20 cellular contexts compared by ENCODE assay signal in genomic region chr15:101028321-101028720, GRCh38.
DNase-seq lines count a peak whose midpoint lies in the region; ATAC-seq, FAIRE-seq and TF ChIP-seq lines count a peak whose summit lies in the region.
"Had no signal": no experiment of that assay in that cellular context is flagged by ENCODE, and none has a peak within 500 bp of the region (broad histone marks: within the 10 kb centered on the region; RNA-seq: fewer than 3 reads in every experiment).

No MANE protein-coding gene starts in this region.

- ATAC-seq in left cardiac atrium (no peak), GM21723 (IDR thresholded peaks at IDR 0.05; ENCODE audit: unreplicated experiment) (no peak)
- ATAC-seq in activated T-helper 17 cell treated with anti-CD3 and anti-CD28 coated beads, Interleukin-2, amount 50 U/mL, for 72 hours (replicated peaks) = no peak
- ATAC-seq: GM12878, PC-3 had no signal

- no peak overlapping the region for H2AFZ ChIP-seq in astrocyte (ENCODE audit: low read depth, low read length)

- intact Hi-C loops in cardiac septum (cut with DNase I) (no loop called here), left cardiac atrium (cut with DNase I) (loop anchor here in 1 of 2 donors (5.0 kb wide), 1 partner anchor 54 kb away; no protein-coding TSS in a partner anchor), transverse colon (cut with DNase I; ENCODE audit: low total_unique reads) (no loop called here), Caco-2 (cut with micrococcal nuclease; ENCODE audit: unreplicated experiment) (no loop called here)

- no peak overlapping the region for H3K4me2 ChIP-seq in astrocyte (ENCODE audit: low read length)

- H3K27me3 Mint-ChIP-seq in astrocyte (ENCODE audit: low read depth, unreplicated experiment) = peaks cover 19% of the 10 kb centered on the region
- peaks cover 10% of the 10 kb centered on the region for H3K27me3 Mint-ChIP-seq in activated T-helper 17 cell treated with anti-CD3 and anti-CD28 coated beads, Interleukin-2, amount 50 U/mL, for 72 hours
- H3K27me3 Mint-ChIP-seq in Caco-2 (ENCODE audit: insufficient read depth, unreplicated experiment) = no peaks in the 10 kb centered on the region

- in situ Hi-C loops in transverse colon (cut with MboI; ENCODE audit: low pct_ligation_motif_present in 1 of 4, low pct_unique_long_range_greater_than_20kb in 1 of 4, low sequenced_read_pairs in 3 of 4) = no loop called here

- H3K4me1 ChIP-seq in astrocyte (ENCODE audit: insufficient read depth, low read length) (no peaks in the 10 kb centered on the region), transverse colon (no peaks in the 10 kb centered on the region), Caco-2 (no peaks in the 10 kb centered on the region)

- H3K9ac ChIP-seq in astrocyte (ENCODE audit: low read length) = no peak overlapping the region

- no peak overlapping the region for H3K27ac ChIP-seq in astrocyte (ENCODE audit: low read depth, low read length)
- H3K27ac ChIP-seq in transverse colon = no peak overlapping the region

- 76 to 87% methylated on average over 8 to 9 of the region's 9 CpGs for WGBS in transverse colon (ENCODE audit: low coverage in 1 of 2), 2 donors

- H3K36me3 Mint-ChIP-seq in astrocyte (ENCODE audit: low read depth, unreplicated experiment) (peaks cover 2% of the 10 kb centered on the region), Caco-2 (ENCODE audit: insufficient read depth, unreplicated experiment) (peaks cover 6% of the 10 kb centered on the region)
- no peaks in the 10 kb centered on the region for H3K36me3 Mint-ChIP-seq in activated T-helper 17 cell treated with anti-CD3 and anti-CD28 coated beads, Interleukin-2, amount 50 U/mL, for 72 hours (ENCODE audit: low read depth)

- no peaks in the 10 kb centered on the region for H3K27me3 ChIP-seq in astrocyte (ENCODE audit: insufficient read depth, low read length)
- no peaks in the 10 kb centered on the region for H3K27me3 ChIP-seq in transverse colon
- H3K27me3 ChIP-seq in Caco-2 (replicated peaks; ENCODE audit: control insufficient read depth, insufficient read depth, low read length) = no peaks in the 10 kb centered on the region

- no peak for FAIRE-seq in astrocyte (lab: Jason Lieb, UNC)
- FAIRE-seq: A204.1, GM12878, GM19239, HTR-8/SVneo had no signal

- TF ChIP-seq EP300 in transverse colon (IDR thresholded peaks at IDR 0.05; ENCODE audit: low read depth) = no peak

- POLR2A ChIA-PET in Caco-2 (lab: Charles Lee) = no interaction called here

- H3K4me3 ChIP-seq in astrocyte (ENCODE audit: insufficient read depth, low read depth, low read length) = no peak overlapping the region
- no peak overlapping the region for H3K4me3 ChIP-seq in transverse colon
- no peak overlapping the region for H3K4me3 ChIP-seq in Caco-2 (ENCODE audit: low read depth, low read length)
- H3K4me3 ChIP-seq: GM12878 had no signal

- no peaks in the 10 kb centered on the region for H4K20me1 ChIP-seq in astrocyte (ENCODE audit: insufficient read depth, low read length)

- H3K9me3 ChIP-seq in astrocyte (ENCODE audit: insufficient read depth, low read depth, low read length) (no peaks in the 10 kb centered on the region), transverse colon (no peaks in the 10 kb centered on the region), Caco-2 (no peaks in the 10 kb centered on the region)

- H3K9me3 Mint-ChIP-seq in astrocyte (ENCODE audit: unreplicated experiment) (peaks cover 1% of the 10 kb centered on the region), Caco-2 (ENCODE audit: unreplicated experiment) (no peaks in the 10 kb centered on the region)
- no peaks in the 10 kb centered on the region for H3K9me3 Mint-ChIP-seq in activated T-helper 17 cell treated with anti-CD3 and anti-CD28 coated beads, Interleukin-2, amount 50 U/mL, for 72 hours

- DNase-seq in cardiac septum (ENCODE audit: low spot score) (peak; percentile 41), left cardiac atrium (no peak), astrocyte (ENCODE audit: low read depth) (peak; percentile 8), left kidney (ENCODE audit: low read depth, low spot score) (peak; percentile 35), transverse colon (peak; percentile 7), Caco-2 (no peak)
- DNase-seq: C1 segment of cervical spinal cord; KG1; NCI-H1092; NCI-H1694; NCI-H2107; NCI-H226; NK-92 treated with Interleukin-12 subunit alpha and Interleukin-12 subunit beta, amount 100 ng/mL, for 24 hours; PC-3 had no signal

- H3K36me3 ChIP-seq in astrocyte (ENCODE audit: insufficient read depth, low read length) (no peaks in the 10 kb centered on the region), transverse colon (peaks cover 0 to 21% (median 6%) of the 10 kb centered on the region in 4 donors), Caco-2 (ENCODE audit: control insufficient read depth, insufficient read depth, low read length) (no peaks in the 10 kb centered on the region)

- H3K27ac Mint-ChIP-seq in astrocyte (ENCODE audit: unreplicated experiment) = no peak overlapping the region
- H3K27ac Mint-ChIP-seq in activated T-helper 17 cell treated with anti-CD3 and anti-CD28 coated beads, Interleukin-2, amount 50 U/mL, for 72 hours = no peak overlapping the region
- H3K27ac Mint-ChIP-seq in Caco-2 (ENCODE audit: unreplicated experiment) = no peak overlapping the region

- TF ChIP-seq CTCF in astrocyte (IDR thresholded peaks at IDR 0.05; ENCODE audit: insufficient read depth, low read depth, low read length) (no peak), transverse colon (IDR thresholded peaks at IDR 0.05) (no peak), Caco-2 (IDR thresholded peaks at IDR 0.05; ENCODE audit: insufficient read depth in 1 of 2, low read depth in 1 of 2, low read length in 1 of 2, severe bottlenecking in 1 of 2, unreplicated experiment in 1 of 2) (no peak)

- no peaks in the 10 kb centered on the region for H3K79me2 ChIP-seq in astrocyte (ENCODE audit: insufficient read depth, low read length)

- H3K4me1 Mint-ChIP-seq in astrocyte (ENCODE audit: low read depth, unreplicated experiment) (peaks cover 4% of the 10 kb centered on the region), Caco-2 (ENCODE audit: low read depth, unreplicated experiment) (no peaks in the 10 kb centered on the region)
- no peaks in the 10 kb centered on the region for H3K4me1 Mint-ChIP-seq in activated T-helper 17 cell treated with anti-CD3 and anti-CD28 coated beads, Interleukin-2, amount 50 U/mL, for 72 hours

- H3K4me3 Mint-ChIP-seq in astrocyte (ENCODE audit: unreplicated experiment) = no peak overlapping the region
- no peak overlapping the region for H3K4me3 Mint-ChIP-seq in activated T-helper 17 cell treated with anti-CD3 and anti-CD28 coated beads, Interleukin-2, amount 50 U/mL, for 72 hours
- H3K4me3 Mint-ChIP-seq in Caco-2 (ENCODE audit: unreplicated experiment) = no peak overlapping the region

- TF ChIP-seq POLR2A in transverse colon (IDR thresholded peaks at IDR 0.05) = no peak

- CTCF ChIA-PET in Caco-2 (lab: Charles Lee) = no interaction called here

- no TSS peak for BruUV-seq in Caco-2 (replicated peaks; lab: Mats Ljungman, UMichigan)

Comparison
In these comparisons a context has a peak if more than half of its experiments do, and no peak if none do; other contexts are left out.
1. DNase-seq: peak in cardiac septum (single experiment), astrocyte (single experiment), left kidney (single experiment) and transverse colon (single experiment); none in left cardiac atrium (single experiment) and Caco-2 (0 of 2).